Comparison of ENCODE assay signal across 1 cellular context in genomic region chr6:21751608-21752007, GRCh38.
TF ChIP-seq lines count a peak whose summit lies in the region.

No MANE protein-coding gene starts in this region.

TF ChIP-seq in WTC11, 78 proteins besides CTCF, POLR2A, EP300 and RAD21 (continued from another document):
- TF ChIP-seq ARID4B (CRISPR knock-in tag; IDR thresholded peaks at IDR 0.05; ENCODE audit: borderline replicate concordance) (no peak), ELF4 (CRISPR knock-in tag; IDR thresholded peaks at IDR 0.05; ENCODE audit: low read depth) (no peak), TEAD1 (CRISPR knock-in tag; IDR thresholded peaks at IDR 0.05) (no peak)
